ENCODE assay signal across 1 cellular context in genomic region chr18:22493255-22493654, GRCh38.
TF ChIP-seq lines count a peak whose summit lies in the region.

No MANE protein-coding gene starts in this region.

TF ChIP-seq in HEK293, 187 proteins besides CTCF, POLR2A, EP300 and RAD21 (continued from another document):
- TF ChIP-seq ZNF518A (tag by site-specific recombination; conservative IDR thresholded peaks at IDR 0.05; ENCODE audit: low read depth) (0 out of 2 replicates have a peak, but pooled peaks have one; percentile 25), ZNF514 (tag by site-specific recombination; IDR thresholded peaks at IDR 0.05) (no peak), ZNF121 (tag by site-specific recombination; IDR thresholded peaks at IDR 0.05) (0 out of 2 replicates have a peak, but pooled peaks have one; percentile 44), ZXDB (tag by site-specific recombination; IDR thresholded peaks at IDR 0.05) (peak; percentile 93), FEZF1 (tag by site-specific recombination; IDR thresholded peaks at IDR 0.05) (peak; percentile 98)
